In genomic region chr12:21655594-21655993, GRCh38 we compare ENCODE assay signal across 10 cellular contexts. TPM values are rescaled to one million over a fixed set of nuclear protein-coding genes. Genes with fewer than 3 reads are reported as not detected.
DNase-seq lines count a peak whose midpoint lies in the region; ATAC-seq, FAIRE-seq and TF ChIP-seq lines count a peak whose summit lies in the region.
"Had no signal": no experiment of that assay in that cellular context is flagged by ENCODE, and none has a peak within 500 bp of the region (broad histone marks: within the 10 kb centered on the region; RNA-seq: fewer than 3 reads in every experiment).

No MANE protein-coding gene starts in this region.

- H3K36me3 ChIP-seq in OCI-LY7 (ENCODE audit: insufficient read depth, low read length) (peaks cover 66% of the 10 kb centered on the region), H1 (ENCODE audit: control insufficient read depth in 2 of 4, insufficient read depth in 4 of 4, low read length in 3 of 4) (peaks cover 22 to 50% (median 36%) of the 10 kb centered on the region in 4 experiments), prostate gland (no peaks in the 10 kb centered on the region)

- no peak for TF ChIP-seq RAD21 in H1 (IDR thresholded peaks at IDR 0.05 in 1 of 2, conservative IDR thresholded peaks at IDR 0.05 in 1 of 2; ENCODE audit: low read depth in 2 of 2, low read length in 2 of 2)

- H2BK15ac ChIP-seq in H1 (ENCODE audit: low read length): no peak overlapping the region

- no peaks in the 10 kb centered on the region for H3K27me3 ChIP-seq in H1 (replicated peaks in 1 of 4; ENCODE audit: control insufficient read depth in 3 of 4, extremely low read depth in 1 of 4, insufficient read depth in 3 of 4, low read length in 3 of 4)
- no peaks in the 10 kb centered on the region for H3K27me3 ChIP-seq in prostate gland (replicated peaks; ENCODE audit: insufficient read depth)

- FAIRE-seq in GM19239 (lab: Jason Lieb, UNC) (peak; percentile 72), H1 (lab: Jason Lieb, UNC) (no peak)

- H3K79me1 ChIP-seq in H1 (ENCODE audit: low read depth, low read length): peaks cover 10% of the 10 kb centered on the region

- H2BK5ac ChIP-seq in H1 (ENCODE audit: low read depth, low read length): no peak overlapping the region

- peak overlapping the region; percentile 88 for H3K4me2 ChIP-seq in OCI-LY7 (ENCODE audit: low read length)
- peak overlapping the region; percentile 58 to 74 for H3K4me2 ChIP-seq in H1 (ENCODE audit: insufficient read depth in 1 of 2, low read depth in 2 of 2, low read length in 2 of 2)

- H3K9me2 ChIP-seq in OCI-LY7 (ENCODE audit: insufficient read depth, low read length): no peaks in the 10 kb centered on the region

- peaks cover 8% of the 10 kb centered on the region for H3K27me3 Mint-ChIP-seq in osteocyte (ENCODE audit: unreplicated experiment)

- H3K23ac ChIP-seq in H1 (ENCODE audit: insufficient read length): no peak overlapping the region

- no peaks in the 10 kb centered on the region; the same call in 1 of the 2 replicates for H3K9me3 ChIP-seq in OCI-LY7 (ENCODE audit: low read length)
- H3K9me3 ChIP-seq in H1 (ENCODE audit: insufficient read depth in 2 of 2, low read depth in 1 of 2, low read length in 1 of 2): no peaks in the 10 kb centered on the region; a peak in 1 of 4 replicates
- no peaks in the 10 kb centered on the region for H3K9me3 ChIP-seq in prostate gland

- CTCF ChIA-PET in OCI-LY7 (lab: Charles Lee; ENCODE audit: unreplicated experiment): no interaction called here
- CTCF ChIA-PET in H1 (lab: Charles Lee; ENCODE audit: partially characterized antibody): interaction anchor here (1.2 kb wide), 1 partner anchor 24 kb away, joined by 4 read pairs; no protein-coding TSS in a partner anchor

- no peak overlapping the region for H4K91ac ChIP-seq in H1 (replicated peaks; ENCODE audit: insufficient read length, low read length)

- H3K9ac ChIP-seq in H1 (replicated peaks in 1 of 4; ENCODE audit: extremely low read depth in 1 of 4, low read depth in 3 of 4, low read length in 3 of 4): no peak overlapping the region; a peak in 1 of 7 replicates

- H3K4me1 ChIP-seq in OCI-LY7 (ENCODE audit: insufficient read depth, low read length, poor library complexity, severe bottlenecking) (peaks cover 26% of the 10 kb centered on the region), H1 (replicated peaks in 1 of 4; ENCODE audit: control insufficient read depth in 3 of 4, insufficient read depth in 4 of 4, low read length in 3 of 4) (peaks cover 0 to 10% (median 3%) of the 10 kb centered on the region in 4 experiments; a peak in 4 of 7 replicates), prostate gland (replicated peaks) (no peaks in the 10 kb centered on the region)

- peak overlapping the region; percentile 99 for H3K27ac Mint-ChIP-seq in osteocyte (ENCODE audit: unreplicated experiment)

- no peak overlapping the region for H2AFZ ChIP-seq in OCI-LY7 (ENCODE audit: low read length)
- H2AFZ ChIP-seq in H1 (ENCODE audit: low read length): no peak overlapping the region

- H3K9me3 Mint-ChIP-seq in osteocyte (ENCODE audit: unreplicated experiment): no peaks in the 10 kb centered on the region

- H2BK120ac ChIP-seq in H1 (replicated peaks; ENCODE audit: low read depth, low read length): no peak overlapping the region

- no peak overlapping the region for H2BK20ac ChIP-seq in H1 (ENCODE audit: low read length)

- H3K27ac ChIP-seq in OCI-LY7 (ENCODE audit: low read depth, low read length, poor library complexity, severe bottlenecking): no peak overlapping the region
- H3K27ac ChIP-seq in H1 (ENCODE audit: low read depth, low read length): no peak overlapping the region
- H3K27ac ChIP-seq in prostate gland: no peak overlapping the region

- DNase-seq in GM19239 (ENCODE audit: insufficient read length, low spot score) (no peak), OCI-LY7 (ENCODE audit: low spot score) (no peak), H1 (ENCODE audit: low read depth in 1 of 2, low spot score in 2 of 2) (no peak), osteocyte (ENCODE audit: extremely low spot score, unreplicated experiment) (no peak), prostate gland (ENCODE audit: low spot score) (no peak)
- DNase-seq: activated CD4-positive, alpha-beta T cell treated with anti-CD3 and anti-CD28 coated beads, Interleukin-2, amount 50 U/mL, for 48 hours; retina had no signal

- peaks cover 2% of the 10 kb centered on the region for H3K23me2 ChIP-seq in H1 (ENCODE audit: low read depth, low read length)

- TF ChIP-seq POLR2A in H1 (IDR thresholded peaks at IDR 0.05; ENCODE audit: control extremely low read depth in 1 of 2, low read depth in 2 of 2, low read length in 2 of 2) (no peak; a peak in 1 of 3 replicates), prostate gland (IDR thresholded peaks at IDR 0.05) (no peak)

- TF ChIP-seq EP300 in H1 (IDR thresholded peaks at IDR 0.05; ENCODE audit: borderline replicate concordance in 1 of 2, low read depth in 2 of 2, low read length in 2 of 2): no peak

- H3K18ac ChIP-seq in H1 (ENCODE audit: extremely low read depth, low read length): no peak overlapping the region

- POLR2A ChIA-PET in OCI-LY7 (lab: Charles Lee): interaction anchor here (0.7 to 0.9 kb wide), 2 partner anchors 22 to 153 kb away, joined by 3 read pairs; no protein-coding TSS in a partner anchor
- POLR2A ChIA-PET in H1 (lab: Charles Lee; ENCODE audit: partially characterized antibody): interaction anchor here (1.0 to 10.4 kb wide), 9 partner anchors 9 to 238 kb away, joined by 3 to 123 read pairs (median 6); no protein-coding TSS in a partner anchor

- H3K4ac ChIP-seq in H1 (replicated peaks; ENCODE audit: insufficient read length, low read depth, low read length): no peak overlapping the region

- H3K79me2 ChIP-seq in OCI-LY7 (ENCODE audit: insufficient read depth, low read depth, low read length) (peaks cover 74% of the 10 kb centered on the region), H1 (ENCODE audit: control insufficient read depth in 1 of 2, insufficient read depth in 2 of 2, low read length in 2 of 2) (peaks cover 23 to 70% of the 10 kb centered on the region in 2 experiments)

- ATAC-seq in GM19452 (IDR thresholded peaks at IDR 0.05; ENCODE audit: unreplicated experiment) (no peak), HG03097 (IDR thresholded peaks at IDR 0.05; ENCODE audit: low FRiP score, unreplicated experiment) (no peak)

- no TSS peak for BruUV-seq in OCI-LY7 (replicated peaks; lab: Mats Ljungman, UMichigan)

- H4K5ac ChIP-seq in H1 (ENCODE audit: insufficient read length, low read depth, low read length): no peak overlapping the region

- H3K4me3 ChIP-seq in OCI-LY7 (ENCODE audit: low read depth, low read length, poor library complexity, severe bottlenecking) (peak overlapping the region; percentile 89), H1 (ENCODE audit: extremely low read depth in 1 of 4, insufficient read depth in 2 of 4, low read depth in 3 of 4, low read length in 4 of 4) (peak overlapping the region; percentile 95 to 99 (median 96); a peak in 6 of 8 replicates), prostate gland (no peak overlapping the region)

- H4K20me1 ChIP-seq in OCI-LY7 (ENCODE audit: insufficient read depth, low read length): peaks cover 54% of the 10 kb centered on the region
- H4K20me1 ChIP-seq in H1 (replicated peaks in 1 of 2; ENCODE audit: control insufficient read depth in 1 of 2, insufficient read depth in 2 of 2, low read length in 2 of 2): peaks cover 20 to 40% of the 10 kb centered on the region in 2 experiments

- no peak overlapping the region for H4K8ac ChIP-seq in H1 (ENCODE audit: extremely low read depth, insufficient read depth, low read length)

- no peak overlapping the region for H2AK5ac ChIP-seq in H1 (ENCODE audit: low read depth, low read length)

- H3K4me3 Mint-ChIP-seq in osteocyte (ENCODE audit: unreplicated experiment): peak overlapping the region; percentile 99

- H3K14ac ChIP-seq in H1 (ENCODE audit: insufficient read length): no peak overlapping the region

- intact Hi-C loops in OCI-LY7 (cut with micrococcal nuclease; ENCODE audit: unreplicated experiment): loop anchor here (5.0 kb wide), 1 partner anchor 128 kb away; the partner anchor contains the start of gene SPX
- intact Hi-C loops in prostate gland (cut with DNase I): loop anchor here (5.0 kb wide), 1 partner anchor 153 kb away; the partner anchor contains the start of genes GOLT1B and RECQL

- TF ChIP-seq CTCF in OCI-LY7 (conservative IDR thresholded peaks at IDR 0.05; ENCODE audit: low read length) (no peak), H1 (IDR thresholded peaks at IDR 0.05; ENCODE audit: control extremely low read depth in 1 of 3, insufficient read depth in 1 of 3, low read depth in 1 of 3, low read length in 3 of 3) (no peak), osteocyte (IDR thresholded peaks at IDR 0.05) (no peak), prostate gland (IDR thresholded peaks at IDR 0.05) (no peak)

- no peak overlapping the region for H3K56ac ChIP-seq in H1 (replicated peaks; ENCODE audit: insufficient read length, low read depth, low read length)

- H3K4me1 Mint-ChIP-seq in osteocyte (ENCODE audit: unreplicated experiment): peaks cover 32% of the 10 kb centered on the region

- 82% methylated on average over 4 of the region's 4 CpGs; no CpG with 5 or more reads in 1 of the 2 experiments for WGBS in H1 (ENCODE audit: extremely low coverage in 1 of 2, insufficient coverage in 1 of 2, insufficient read length in 1 of 2, insufficient replicate concordance in 2 of 2, low coverage in 1 of 2, low lambda C conversion rate in 2 of 2, missing lambda C conversion rate in 1 of 2), 2 experiments
- WGBS in prostate gland: 25% methylated on average over 4 of the region's 4 CpGs

- no peak overlapping the region for H2BK12ac ChIP-seq in H1 (ENCODE audit: low read depth, low read length)

- H3K36me3 Mint-ChIP-seq in osteocyte (ENCODE audit: unreplicated experiment): peaks cover 29% of the 10 kb centered on the region

RNA-seq across cellular contexts. Expression of gene LDHB, which starts 2.0 kb away (rescaled TPM):
- total RNA-seq in OCI-LY7 (2014; rRNA removed; shearing (Covaris generic)): 551 and 727 TPM in 2 replicates
- total RNA-seq in OCI-LY7 (2022) (871 and 999 TPM in 2 replicates), osteocyte (627 and 636 TPM in 2 replicates), prostate gland (100 to 1,000 TPM; 249 to 280 TPM)
- 1,716 and 1,781 TPM in 2 replicates for total RNA-seq in H1 (2021; fragmentation: NEBNext Ultra II Directional; extraction: Animal tissue kit (Norgen Biotek cat#: 25700))
- 616 and 1,177 TPM in 2 replicates for polyA plus RNA-seq in H1 (2011; rRNA removed)
- 1,593 TPM for polyA plus RNA-seq in H1 (2011; cell fraction: cytosol; rRNA removed)
- 241 TPM for polyA plus RNA-seq in H1 (2011; cell fraction: nucleus; rRNA removed)
- 1,610 to 2,553 TPM (median 1,765 TPM) in 4 replicates for polyA plus RNA-seq in H1 (2012, experiment 1 of 2)
- 308 TPM for polyA plus RNA-seq in H1 (2012, experiment 2 of 2)
- polyA plus RNA-seq in H1 (2013, experiment 1 of 2): 694 TPM
- polyA plus RNA-seq in H1 (2013, experiment 2 of 2): 730 TPM
- polyA minus RNA-seq in H1 (2011; rRNA and poly(A)+ RNA removed): 935 and 1,173 TPM in 2 replicates
- 453 TPM for polyA minus RNA-seq in H1 (2011; cell fraction: cytosol; rRNA and poly(A)+ RNA removed)
- polyA minus RNA-seq in H1 (2011; cell fraction: nucleus; rRNA and poly(A)+ RNA removed): 323 TPM

RNA-seq across cellular contexts. Expression of gene GYS2, which starts 50.9 kb away (rescaled TPM):
- total RNA-seq in OCI-LY7 (2014; rRNA removed; shearing (Covaris generic)): not detected in 2 replicates
- total RNA-seq in OCI-LY7 (2022) (not detected in 2 replicates), osteocyte (0.10 TPM in 1 of 2 replicates, not detected in the other), prostate gland (not detected)
- not detected in 2 replicates for total RNA-seq in H1 (2021; fragmentation: NEBNext Ultra II Directional; extraction: Animal tissue kit (Norgen Biotek cat#: 25700))
- not detected in 2 replicates for polyA plus RNA-seq in H1 (2011; rRNA removed)
- polyA plus RNA-seq in H1 (2011; cell fraction: cytosol; rRNA removed): not detected
- polyA plus RNA-seq in H1 (2011; cell fraction: nucleus; rRNA removed): not detected
- not detected in 4 replicates for polyA plus RNA-seq in H1 (2012, experiment 1 of 2)
- not detected for polyA plus RNA-seq in H1 (2012, experiment 2 of 2)
- polyA plus RNA-seq in H1 (2013, experiment 1 of 2): not detected
- not detected for polyA plus RNA-seq in H1 (2013, experiment 2 of 2)
- not detected in 2 replicates for polyA minus RNA-seq in H1 (2011; rRNA and poly(A)+ RNA removed)
- not detected for polyA minus RNA-seq in H1 (2011; cell fraction: cytosol; rRNA and poly(A)+ RNA removed)
- polyA minus RNA-seq in H1 (2011; cell fraction: nucleus; rRNA and poly(A)+ RNA removed): not detected
- total RNA-seq: temporal lobe had no signal

Comparison
In these comparisons a context has a peak if more than half of its experiments do, and no peak if none do; other contexts are left out.
1. H3K4me3 ChIP-seq: peak in OCI-LY7 (single experiment) and H1 (4 of 4); none in prostate gland (0 of 2).